1 cellular context compared by ENCODE assay signal in the genomic region with DNA sequence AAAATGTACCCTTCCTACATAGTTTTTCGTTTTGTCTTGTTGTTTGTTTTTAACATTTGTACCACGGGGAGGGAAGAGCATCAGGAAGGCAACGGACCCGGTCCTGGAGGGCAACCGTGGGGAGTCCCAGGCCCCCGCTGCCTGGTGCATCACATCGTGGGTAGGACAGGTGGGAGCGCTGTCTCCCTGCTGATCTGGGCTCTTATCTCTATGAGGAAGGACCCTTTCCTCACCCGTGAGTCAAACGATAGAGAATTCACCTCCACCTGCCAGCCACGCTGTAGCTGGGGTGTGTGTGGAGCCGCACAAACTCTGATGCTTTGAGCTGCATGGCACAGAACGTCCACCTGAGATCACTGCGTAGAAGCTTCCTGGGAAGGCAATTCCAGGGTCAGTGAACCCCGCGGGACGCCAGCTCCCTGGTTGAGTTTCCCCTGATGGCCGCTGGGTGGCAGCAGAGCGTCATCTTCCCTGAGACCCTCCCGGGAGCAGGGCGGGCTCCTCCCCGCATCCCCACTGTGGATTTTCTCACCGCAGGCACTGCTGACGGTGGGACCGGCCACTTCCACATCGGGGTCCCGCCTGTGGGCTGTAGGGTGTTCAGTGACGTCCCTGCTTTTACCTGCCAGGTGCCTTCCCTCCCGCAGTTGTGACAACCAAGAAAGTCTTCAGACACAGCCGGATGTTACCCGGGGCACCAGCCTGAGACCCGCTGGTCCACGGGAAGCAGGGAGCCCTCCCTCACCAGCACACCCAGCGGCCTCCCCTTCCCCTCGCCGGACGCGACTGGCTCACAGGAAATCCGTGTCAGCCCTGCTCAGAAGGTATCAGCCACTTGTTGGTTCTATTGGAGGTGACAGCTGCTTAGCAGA.
TF ChIP-seq lines count a peak whose summit lies in the region.

No MANE protein-coding gene starts in this region.

TF ChIP-seq in HepG2, 621 proteins besides CTCF, POLR2A, EP300 and RAD21 (continued from another document and continues in another):
- TF ChIP-seq ZNF350 (CRISPR knock-in tag; IDR thresholded peaks at IDR 0.05; ENCODE audit: borderline replicate concordance, low read depth) (0 out of 2 replicates have a peak, but pooled peaks have one; percentile 23), JUNB (CRISPR knock-in tag; IDR thresholded peaks at IDR 0.05; ENCODE audit: borderline replicate concordance) (no peak), ZNF383 (CRISPR knock-in tag; IDR thresholded peaks at IDR 0.05; ENCODE audit: borderline replicate concordance) (no peak), ZNF510 (CRISPR knock-in tag; IDR thresholded peaks at IDR 0.05; ENCODE audit: low read depth) (0 out of 2 replicates have a peak, but pooled peaks have one; percentile 66), PCBP2 (optimal IDR thresholded peaks at IDR 0.05; ENCODE audit: low read depth, low read length, poor library complexity, severe bottlenecking) (no peak), KLF13 (CRISPR knock-in tag; IDR thresholded peaks at IDR 0.05) (peak; percentile 55; the same call in 1 of the 2 replicates), MIXL1 (CRISPR knock-in tag; IDR thresholded peaks at IDR 0.05) (no peak), ZNF703 (CRISPR knock-in tag; IDR thresholded peaks at IDR 0.05; ENCODE audit: borderline replicate concordance) (no peak), KDM2A (CRISPR knock-in tag; IDR thresholded peaks at IDR 0.05; ENCODE audit: borderline replicate concordance, low read depth) (peak; percentile 63; the same call in 1 of the 2 replicates), ZNF768 (CRISPR knock-in tag; IDR thresholded peaks at IDR 0.05) (peak; percentile 41; the same call in 1 of the 2 replicates), ZNF121 (CRISPR knock-in tag; IDR thresholded peaks at IDR 0.05) (no peak), HNF4A (CRISPR knock-in tag; IDR thresholded peaks at IDR 0.05) (no peak), ZFX (CRISPR knock-in tag; IDR thresholded peaks at IDR 0.05; ENCODE audit: low read depth) (no peak), KLF15 (CRISPR knock-in tag; IDR thresholded peaks at IDR 0.05; ENCODE audit: borderline replicate concordance) (no peak), HCFC1 (IDR thresholded peaks at IDR 0.05; ENCODE audit: low read depth, low read length) (0 out of 2 replicates have a peak, but pooled peaks have one; percentile 24), ZKSCAN5 (CRISPR knock-in tag; IDR thresholded peaks at IDR 0.05) (no peak), SNAPC2 (CRISPR knock-in tag; IDR thresholded peaks at IDR 0.05) (no peak), ZNF546 (CRISPR knock-in tag; conservative IDR thresholded peaks at IDR 0.05) (no peak), ZNF549 (CRISPR knock-in tag; IDR thresholded peaks at IDR 0.05) (no peak), ZNF441 (CRISPR knock-in tag; IDR thresholded peaks at IDR 0.05; ENCODE audit: borderline replicate concordance) (no peak), AGO1 (IDR thresholded peaks at IDR 0.05; ENCODE audit: low read depth, low read length, poor library complexity, severe bottlenecking) (peak; percentile 26), ZNF256 (CRISPR knock-in tag; conservative IDR thresholded peaks at IDR 0.05) (no peak), CEBPG (CRISPR knock-in tag; IDR thresholded peaks at IDR 0.05) (no peak), ZNF263 (CRISPR knock-in tag; IDR thresholded peaks at IDR 0.05) (peak; percentile 65), ZMAT3 (CRISPR knock-in tag; conservative IDR thresholded peaks at IDR 0.05) (no peak), NR2C2 (CRISPR knock-in tag; IDR thresholded peaks at IDR 0.05; ENCODE audit: borderline replicate concordance) (no peak), ZNF138 (CRISPR knock-in tag; IDR thresholded peaks at IDR 0.05; ENCODE audit: low read depth) (no peak), ZNF644 (CRISPR knock-in tag; IDR thresholded peaks at IDR 0.05; ENCODE audit: low read depth) (no peak), NFIC (IDR thresholded peaks at IDR 0.05; ENCODE audit: low read length) (no peak), ZBTB20 (CRISPR knock-in tag; IDR thresholded peaks at IDR 0.05; ENCODE audit: borderline replicate concordance, low read depth) (no peak), HOXA7 (CRISPR knock-in tag; IDR thresholded peaks at IDR 0.05) (no peak), TCF7 (IDR thresholded peaks at IDR 0.05; ENCODE audit: low read depth) (no peak)
- TF ChIP-seq, protein P1, sequence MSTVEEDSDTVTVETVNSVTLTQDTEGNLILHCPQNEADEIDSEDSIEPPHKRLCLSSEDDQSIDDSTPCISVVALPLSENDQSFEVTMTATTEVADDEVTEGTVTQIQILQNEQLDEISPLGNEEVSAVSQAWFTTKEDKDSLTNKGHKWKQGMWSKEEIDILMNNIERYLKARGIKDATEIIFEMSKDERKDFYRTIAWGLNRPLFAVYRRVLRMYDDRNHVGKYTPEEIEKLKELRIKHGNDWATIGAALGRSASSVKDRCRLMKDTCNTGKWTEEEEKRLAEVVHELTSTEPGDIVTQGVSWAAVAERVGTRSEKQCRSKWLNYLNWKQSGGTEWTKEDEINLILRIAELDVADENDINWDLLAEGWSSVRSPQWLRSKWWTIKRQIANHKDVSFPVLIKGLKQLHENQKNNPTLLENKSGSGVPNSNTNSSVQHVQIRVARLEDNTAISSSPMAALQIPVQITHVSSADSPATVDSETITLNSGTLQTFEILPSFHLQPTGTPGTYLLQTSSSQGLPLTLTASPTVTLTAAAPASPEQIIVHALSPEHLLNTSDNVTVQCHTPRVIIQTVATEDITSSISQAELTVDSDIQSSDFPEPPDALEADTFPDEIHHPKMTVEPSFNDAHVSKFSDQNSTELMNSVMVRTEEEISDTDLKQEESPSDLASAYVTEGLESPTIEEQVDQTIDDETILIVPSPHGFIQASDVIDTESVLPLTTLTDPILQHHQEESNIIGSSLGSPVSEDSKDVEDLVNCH (CRISPR knock-in tag; IDR thresholded peaks at IDR 0.05) = no peak
- TF ChIP-seq, protein P2, sequence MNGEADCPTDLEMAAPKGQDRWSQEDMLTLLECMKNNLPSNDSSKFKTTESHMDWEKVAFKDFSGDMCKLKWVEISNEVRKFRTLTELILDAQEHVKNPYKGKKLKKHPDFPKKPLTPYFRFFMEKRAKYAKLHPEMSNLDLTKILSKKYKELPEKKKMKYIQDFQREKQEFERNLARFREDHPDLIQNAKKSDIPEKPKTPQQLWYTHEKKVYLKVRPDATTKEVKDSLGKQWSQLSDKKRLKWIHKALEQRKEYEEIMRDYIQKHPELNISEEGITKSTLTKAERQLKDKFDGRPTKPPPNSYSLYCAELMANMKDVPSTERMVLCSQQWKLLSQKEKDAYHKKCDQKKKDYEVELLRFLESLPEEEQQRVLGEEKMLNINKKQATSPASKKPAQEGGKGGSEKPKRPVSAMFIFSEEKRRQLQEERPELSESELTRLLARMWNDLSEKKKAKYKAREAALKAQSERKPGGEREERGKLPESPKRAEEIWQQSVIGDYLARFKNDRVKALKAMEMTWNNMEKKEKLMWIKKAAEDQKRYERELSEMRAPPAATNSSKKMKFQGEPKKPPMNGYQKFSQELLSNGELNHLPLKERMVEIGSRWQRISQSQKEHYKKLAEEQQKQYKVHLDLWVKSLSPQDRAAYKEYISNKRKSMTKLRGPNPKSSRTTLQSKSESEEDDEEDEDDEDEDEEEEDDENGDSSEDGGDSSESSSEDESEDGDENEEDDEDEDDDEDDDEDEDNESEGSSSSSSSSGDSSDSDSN (CRISPR knock-in tag; IDR thresholded peaks at IDR 0.05) = 0 out of 2 replicates have a peak, but pooled peaks have one; percentile 21
- TF ChIP-seq, protein P3, sequence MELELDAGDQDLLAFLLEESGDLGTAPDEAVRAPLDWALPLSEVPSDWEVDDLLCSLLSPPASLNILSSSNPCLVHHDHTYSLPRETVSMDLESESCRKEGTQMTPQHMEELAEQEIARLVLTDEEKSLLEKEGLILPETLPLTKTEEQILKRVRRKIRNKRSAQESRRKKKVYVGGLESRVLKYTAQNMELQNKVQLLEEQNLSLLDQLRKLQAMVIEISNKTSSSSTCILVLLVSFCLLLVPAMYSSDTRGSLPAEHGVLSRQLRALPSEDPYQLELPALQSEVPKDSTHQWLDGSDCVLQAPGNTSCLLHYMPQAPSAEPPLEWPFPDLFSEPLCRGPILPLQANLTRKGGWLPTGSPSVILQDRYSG (CRISPR knock-in tag; IDR thresholded peaks at IDR 0.05) = no peak
- TF ChIP-seq, protein P4, sequence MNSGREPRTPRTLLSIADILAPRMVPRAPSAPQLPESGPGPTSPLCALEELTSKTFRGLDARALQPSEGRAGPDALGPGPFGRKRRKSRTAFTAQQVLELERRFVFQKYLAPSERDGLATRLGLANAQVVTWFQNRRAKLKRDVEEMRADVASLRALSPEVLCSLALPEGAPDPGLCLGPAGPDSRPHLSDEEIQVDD (CRISPR knock-in tag; IDR thresholded peaks at IDR 0.05; ENCODE audit: borderline replicate concordance) = no peak
- TF ChIP-seq, protein P5, sequence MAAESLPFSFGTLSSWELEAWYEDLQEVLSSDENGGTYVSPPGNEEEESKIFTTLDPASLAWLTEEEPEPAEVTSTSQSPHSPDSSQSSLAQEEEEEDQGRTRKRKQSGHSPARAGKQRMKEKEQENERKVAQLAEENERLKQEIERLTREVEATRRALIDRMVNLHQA (CRISPR knock-in tag; IDR thresholded peaks at IDR 0.05) = no peak
- TF ChIP-seq, protein P6, sequence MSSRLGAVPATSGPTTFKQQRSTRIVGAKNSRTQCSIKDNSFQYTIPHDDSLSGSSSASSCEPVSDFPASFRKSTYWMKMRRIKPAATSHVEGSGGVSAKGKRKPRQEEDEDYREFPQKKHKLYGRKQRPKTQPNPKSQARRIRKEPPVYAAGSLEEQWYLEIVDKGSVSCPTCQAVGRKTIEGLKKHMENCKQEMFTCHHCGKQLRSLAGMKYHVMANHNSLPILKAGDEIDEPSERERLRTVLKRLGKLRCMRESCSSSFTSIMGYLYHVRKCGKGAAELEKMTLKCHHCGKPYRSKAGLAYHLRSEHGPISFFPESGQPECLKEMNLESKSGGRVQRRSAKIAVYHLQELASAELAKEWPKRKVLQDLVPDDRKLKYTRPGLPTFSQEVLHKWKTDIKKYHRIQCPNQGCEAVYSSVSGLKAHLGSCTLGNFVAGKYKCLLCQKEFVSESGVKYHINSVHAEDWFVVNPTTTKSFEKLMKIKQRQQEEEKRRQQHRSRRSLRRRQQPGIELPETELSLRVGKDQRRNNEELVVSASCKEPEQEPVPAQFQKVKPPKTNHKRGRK (CRISPR knock-in tag; IDR thresholded peaks at IDR 0.05) = no peak
- TF ChIP-seq, protein P7, sequence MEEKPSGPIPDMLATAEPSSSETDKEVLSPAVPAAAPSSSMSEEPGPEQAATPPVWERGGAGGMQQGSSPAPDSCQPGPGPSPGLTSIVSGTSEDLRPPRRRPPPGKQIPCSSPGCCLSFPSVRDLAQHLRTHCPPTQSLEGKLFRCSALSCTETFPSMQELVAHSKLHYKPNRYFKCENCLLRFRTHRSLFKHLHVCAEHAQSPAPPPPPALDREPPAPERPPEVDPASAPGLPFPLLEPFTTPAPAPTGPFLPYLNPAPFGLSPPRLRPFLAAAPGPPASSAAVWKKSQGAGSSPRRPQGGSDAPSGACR (CRISPR knock-in tag; IDR thresholded peaks at IDR 0.05) = no peak
- TF ChIP-seq, protein P8, sequence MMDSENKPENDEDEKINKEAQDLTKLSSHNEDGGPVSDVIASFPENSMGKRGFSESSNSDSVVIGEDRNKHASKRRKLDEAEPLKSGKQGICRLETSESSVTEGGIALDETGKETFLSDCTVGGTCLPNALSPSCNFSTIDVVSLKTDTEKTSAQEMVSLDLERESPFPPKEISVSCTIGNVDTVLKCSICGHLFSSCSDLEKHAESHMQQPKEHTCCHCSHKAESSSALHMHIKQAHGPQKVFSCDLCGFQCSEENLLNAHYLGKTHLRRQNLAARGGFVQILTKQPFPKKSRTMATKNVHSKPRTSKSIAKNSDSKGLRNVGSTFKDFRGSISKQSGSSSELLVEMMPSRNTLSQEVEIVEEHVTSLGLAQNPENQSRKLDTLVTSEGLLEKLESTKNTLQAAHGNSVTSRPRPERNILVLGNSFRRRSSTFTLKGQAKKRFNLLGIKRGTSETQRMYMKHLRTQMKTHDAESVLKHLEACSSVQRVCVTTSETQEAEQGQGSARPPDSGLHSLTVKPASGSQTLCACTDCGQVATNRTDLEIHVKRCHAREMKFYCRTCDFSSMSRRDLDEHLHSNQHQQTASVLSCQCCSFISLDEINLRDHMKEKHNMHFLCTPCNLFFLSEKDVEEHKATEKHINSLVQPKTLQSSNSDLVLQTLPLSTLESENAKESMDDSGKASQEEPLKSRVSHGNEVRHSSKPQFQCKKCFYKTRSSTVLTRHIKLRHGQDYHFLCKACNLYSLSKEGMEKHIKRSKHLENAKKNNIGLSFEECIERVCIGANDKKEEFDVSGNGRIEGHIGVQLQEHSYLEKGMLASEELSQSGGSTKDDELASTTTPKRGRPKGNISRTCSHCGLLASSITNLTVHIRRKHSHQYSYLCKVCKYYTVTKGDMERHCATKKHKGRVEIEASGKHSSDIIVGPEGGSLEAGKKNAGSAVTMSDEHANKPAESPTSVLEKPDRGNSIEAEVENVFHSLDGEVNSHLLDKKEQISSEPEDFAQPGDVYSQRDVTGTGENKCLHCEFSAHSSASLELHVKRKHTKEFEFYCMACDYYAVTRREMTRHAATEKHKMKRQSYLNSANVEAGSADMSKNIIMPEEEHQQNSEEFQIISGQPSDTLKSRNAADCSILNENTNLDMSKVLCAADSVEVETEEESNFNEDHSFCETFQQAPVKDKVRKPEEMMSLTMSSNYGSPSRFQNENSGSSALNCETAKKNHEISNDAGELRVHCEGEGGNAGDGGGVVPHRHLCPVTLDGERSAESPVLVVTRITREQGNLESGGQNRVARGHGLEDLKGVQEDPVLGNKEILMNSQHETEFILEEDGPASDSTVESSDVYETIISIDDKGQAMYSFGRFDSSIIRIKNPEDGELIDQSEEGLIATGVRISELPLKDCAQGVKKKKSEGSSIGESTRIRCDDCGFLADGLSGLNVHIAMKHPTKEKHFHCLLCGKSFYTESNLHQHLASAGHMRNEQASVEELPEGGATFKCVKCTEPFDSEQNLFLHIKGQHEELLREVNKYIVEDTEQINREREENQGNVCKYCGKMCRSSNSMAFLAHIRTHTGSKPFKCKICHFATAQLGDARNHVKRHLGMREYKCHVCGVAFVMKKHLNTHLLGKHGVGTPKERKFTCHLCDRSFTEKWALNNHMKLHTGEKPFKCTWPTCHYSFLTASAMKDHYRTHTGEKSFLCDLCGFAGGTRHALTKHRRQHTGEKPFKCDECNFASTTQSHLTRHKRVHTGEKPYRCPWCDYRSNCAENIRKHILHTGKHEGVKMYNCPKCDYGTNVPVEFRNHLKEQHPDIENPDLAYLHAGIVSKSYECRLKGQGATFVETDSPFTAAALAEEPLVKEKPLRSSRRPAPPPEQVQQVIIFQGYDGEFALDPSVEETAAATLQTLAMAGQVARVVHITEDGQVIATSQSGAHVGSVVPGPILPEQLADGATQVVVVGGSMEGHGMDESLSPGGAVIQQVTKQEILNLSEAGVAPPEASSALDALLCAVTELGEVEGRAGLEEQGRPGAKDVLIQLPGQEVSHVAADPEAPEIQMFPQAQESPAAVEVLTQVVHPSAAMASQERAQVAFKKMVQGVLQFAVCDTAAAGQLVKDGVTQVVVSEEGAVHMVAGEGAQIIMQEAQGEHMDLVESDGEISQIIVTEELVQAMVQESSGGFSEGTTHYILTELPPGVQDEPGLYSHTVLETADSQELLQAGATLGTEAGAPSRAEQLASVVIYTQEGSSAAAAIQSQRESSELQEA (CRISPR knock-in tag; IDR thresholded peaks at IDR 0.05; ENCODE audit: not compliant biosample characterization) = no peak
